ENCODE assay signal across 8 cellular contexts in genomic region chr2:16617282-16618266, GRCh38. TPM values are rescaled to one million over a fixed set of nuclear protein-coding genes. Genes with fewer than 3 reads are reported as not detected.
DNase-seq lines count a peak whose midpoint lies in the region; ATAC-seq and TF ChIP-seq lines count a peak whose summit lies in the region.

No MANE protein-coding gene starts in this region.

- H3K27ac ChIP-seq in RWPE2 (ENCODE audit: poor library complexity, severe bottlenecking): no peak overlapping the region
- H3K27ac ChIP-seq in gastroesophageal sphincter: peak overlapping the region in 1 of 4 donors; percentile 32

- no peaks in the 10 kb centered on the region for H3K9me3 Mint-ChIP-seq in effector memory CD8-positive, alpha-beta T cell

- DNase-seq in GM13977 (ENCODE audit: low spot score) (no peak), RWPE2 (ENCODE audit: low spot score) (no peak), sciatic nerve (ENCODE audit: low spot score) (no peak), NCI-H69 (lab: John Stamatoyannopoulos, UW) (no peak), kidney glomerular epithelial cell (lab: John Stamatoyannopoulos, UW) (no peak)
- DNase-seq in effector memory CD8-positive, alpha-beta T cell: no peak

- no peak overlapping the region for H3K27ac Mint-ChIP-seq in effector memory CD8-positive, alpha-beta T cell

- intact Hi-C loops in sciatic nerve (cut with DNase I): loop anchor here (10.0 kb wide), 1 partner anchor 137 kb away; no protein-coding TSS in a partner anchor

- no peak overlapping the region for H3K4me3 Mint-ChIP-seq in effector memory CD8-positive, alpha-beta T cell

- in situ Hi-C loops in GM13977 (cut with MboI; ENCODE audit: low pct_unique_long_range_greater_than_20kb, low sequenced_read_pairs, unreplicated experiment): loop anchor here (10.0 kb wide), 1 partner anchor 127 kb away; no protein-coding TSS in a partner anchor

- H3K4me1 ChIP-seq in RWPE2 (ENCODE audit: insufficient read depth, poor library complexity, severe bottlenecking): no peaks in the 10 kb centered on the region
- H3K4me1 ChIP-seq in gastroesophageal sphincter: peaks cover 0 to 43% (median 0%) of the 10 kb centered on the region in 3 donors

- TF ChIP-seq POLR2A in gastroesophageal sphincter (IDR thresholded peaks at IDR 0.05): no peak

- WGBS in gastroesophageal sphincter (ENCODE audit: low coverage in 1 of 2), 2 donors: 54 to 63% methylated on average over 3 to 5 of the region's 8 CpGs

- peaks cover 5 to 8% of the 10 kb centered on the region in 2 donors for H3K4me1 Mint-ChIP-seq in effector memory CD8-positive, alpha-beta T cell (ENCODE audit: low read depth in 2 of 2)

- peaks cover 11% of the 10 kb centered on the region for H3K36me3 Mint-ChIP-seq in effector memory CD8-positive, alpha-beta T cell (ENCODE audit: insufficient read depth)

- H3K9me3 ChIP-seq in RWPE2 (ENCODE audit: severe bottlenecking) (no peaks in the 10 kb centered on the region), gastroesophageal sphincter (no peaks in the 10 kb centered on the region)

- ATAC-seq in RWPE2 (ENCODE audit: low read depth): no peak
- ATAC-seq in gastroesophageal sphincter: no peak
- ATAC-seq in sciatic nerve: peak; percentile 53
- ATAC-seq in effector memory CD8-positive, alpha-beta T cell (replicated peaks): no peak
- no peak for ATAC-seq in GM18907 (IDR thresholded peaks at IDR 0.05; ENCODE audit: unreplicated experiment)

- H3K36me3 ChIP-seq in RWPE2 (ENCODE audit: low read depth) (no peaks in the 10 kb centered on the region), gastroesophageal sphincter (peaks cover 0 to 49% of the 10 kb centered on the region in 2 donors)

- H3K4me3 ChIP-seq in RWPE2 (ENCODE audit: severe bottlenecking) (no peak overlapping the region), gastroesophageal sphincter (no peak overlapping the region)

- H3K27me3 ChIP-seq in RWPE2 (ENCODE audit: insufficient read depth, poor library complexity, severe bottlenecking) (no peaks in the 10 kb centered on the region), gastroesophageal sphincter (no peaks in the 10 kb centered on the region)

- TF ChIP-seq CTCF in GM13977 (IDR thresholded peaks at IDR 0.05; ENCODE audit: extremely low read depth, insufficient read depth, missing control alignments) (peak; percentile 42), RWPE2 (IDR thresholded peaks at IDR 0.05; ENCODE audit: poor library complexity, severe bottlenecking) (peak; percentile 36), gastroesophageal sphincter (IDR thresholded peaks at IDR 0.05) (peak; percentile 20 to 46 (median 45))

- no peaks in the 10 kb centered on the region for H3K27me3 Mint-ChIP-seq in effector memory CD8-positive, alpha-beta T cell

- no peak for TF ChIP-seq EP300 in gastroesophageal sphincter (IDR thresholded peaks at IDR 0.05)

RNA-seq across cellular contexts. Expression of gene CYRIA, which starts 48.1 kb away (rescaled TPM):
- 10 to 100 TPM in 3 of 4 donors, 1 to 10 TPM in 1; 9.3 to 20.7 (median 13.4) TPM for total RNA-seq in gastroesophageal sphincter
- total RNA-seq in sciatic nerve: 16.7 TPM
